Comparison of ENCODE assay signal across 9 cellular contexts in the genomic region with DNA sequence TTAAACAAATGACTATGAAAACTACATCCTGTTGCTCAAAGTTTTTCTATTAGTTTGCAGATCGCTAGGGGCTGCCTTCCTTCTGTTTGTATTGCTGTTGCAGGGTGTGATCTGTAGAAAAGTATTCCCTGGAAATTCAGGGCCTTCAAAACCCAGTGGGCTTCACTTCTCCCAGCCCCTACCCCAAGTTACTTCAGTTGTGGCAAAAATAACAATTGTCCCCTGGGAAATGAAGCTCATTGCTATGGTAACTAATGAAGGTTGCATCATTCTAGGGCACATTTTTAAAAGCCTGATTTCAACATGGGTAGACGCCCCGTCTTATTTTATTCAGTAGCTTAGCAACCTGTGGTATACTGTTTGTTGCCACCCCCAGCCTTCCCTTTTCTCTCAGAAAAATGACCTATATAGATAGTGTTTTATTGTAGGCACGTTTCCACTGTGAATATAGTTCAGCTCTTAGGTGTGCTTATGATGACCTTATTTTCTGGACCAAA.
DNase-seq lines count a peak whose midpoint lies in the region; ATAC-seq and TF ChIP-seq lines count a peak whose summit lies in the region.
"Had no signal": no experiment of that assay in that cellular context is flagged by ENCODE, and none has a peak within 500 bp of the region (broad histone marks: within the 10 kb centered on the region; RNA-seq: fewer than 3 reads in every experiment).

No MANE protein-coding gene starts in this region.

- TF ChIP-seq CTCF in dorsolateral prefrontal cortex (IDR thresholded peaks at IDR 0.05 in 54 of 56, conservative IDR thresholded peaks at IDR 0.05 in 2 of 56; ENCODE audit: low read depth in 1 of 56, partially characterized antibody in 56 of 56) (no peak), colonic mucosa (IDR thresholded peaks at IDR 0.05) (no peak)

- intact Hi-C loops in dorsolateral prefrontal cortex (cut with DNase I) (no loop called here), colonic mucosa (cut with DNase I) (no loop called here)

- H3K4me1 Mint-ChIP-seq in natural killer cell treated with Interleukin-12 subunit alpha and Interleukin-12 subunit beta and Interleukin-15 and Interleukin-18, amount 100 ng/mL, for 72 hours (ENCODE audit: low read depth in 2 of 2): peaks cover 38 to 42% of the 10 kb centered on the region in 2 donors

- ATAC-seq in GM19463 (IDR thresholded peaks at IDR 0.05; ENCODE audit: unreplicated experiment) (peak; percentile 53), HG02840 (IDR thresholded peaks at IDR 0.05; ENCODE audit: low FRiP score, unreplicated experiment) (no peak)
- peak; percentile 72 to 82 for ATAC-seq in natural killer cell treated with Interleukin-12 subunit alpha and Interleukin-12 subunit beta and Interleukin-15 and Interleukin-18, amount 100 ng/mL, for 72 hours

- peak overlapping the region in 2 of 59 donors; percentile 2 to 12 for H3K4me3 ChIP-seq in dorsolateral prefrontal cortex
- H3K4me3 ChIP-seq in colonic mucosa: no peak overlapping the region
- H3K4me3 ChIP-seq: cardiac muscle cell had no signal

- H3K9me3 ChIP-seq in colonic mucosa: no peaks in the 10 kb centered on the region

- no peaks in the 10 kb centered on the region for H3K4me1 ChIP-seq in colonic mucosa

- H3K27ac Mint-ChIP-seq in natural killer cell treated with Interleukin-12 subunit alpha and Interleukin-12 subunit beta and Interleukin-15 and Interleukin-18, amount 100 ng/mL, for 72 hours: peak overlapping the region; percentile 37 to 87

- peak overlapping the region in 51 of 59 donors; percentile 5 to 78 (median 59) for H3K27ac ChIP-seq in dorsolateral prefrontal cortex
- H3K27ac ChIP-seq in colonic mucosa: no peak overlapping the region
- H3K27ac ChIP-seq: cardiac muscle cell had no signal

- H3K9ac ChIP-seq in colonic mucosa (ENCODE audit: low read depth in 2 of 2, low read length in 2 of 2): no peak overlapping the region

- DNase-seq in A172 (ENCODE audit: low spot score): peak; percentile 24
- peak; percentile 74 for DNase-seq in RPMI7951 (ENCODE audit: low read depth)
- no peak for DNase-seq in dorsolateral prefrontal cortex
- no peak for DNase-seq in natural killer cell treated with Interleukin-12 subunit alpha and Interleukin-12 subunit beta and Interleukin-15 and Interleukin-18, amount 100 ng/mL, for 72 hours (ENCODE audit: low spot score)
- no peak for DNase-seq in NCI-H187 (lab: John Stamatoyannopoulos, UW)
- no peak for DNase-seq in colonic mucosa

- H3K27me3 Mint-ChIP-seq in natural killer cell treated with Interleukin-12 subunit alpha and Interleukin-12 subunit beta and Interleukin-15 and Interleukin-18, amount 100 ng/mL, for 72 hours: no peaks in the 10 kb centered on the region

- no peaks in the 10 kb centered on the region for H3K9me3 Mint-ChIP-seq in natural killer cell treated with Interleukin-12 subunit alpha and Interleukin-12 subunit beta and Interleukin-15 and Interleukin-18, amount 100 ng/mL, for 72 hours

- H3K4me3 Mint-ChIP-seq in natural killer cell treated with Interleukin-12 subunit alpha and Interleukin-12 subunit beta and Interleukin-15 and Interleukin-18, amount 100 ng/mL, for 72 hours: peak overlapping the region; percentile 37

- no peaks in the 10 kb centered on the region for H3K36me3 ChIP-seq in colonic mucosa
- H3K36me3 ChIP-seq: cardiac muscle cell had no signal

- no peaks in the 10 kb centered on the region for H3K27me3 ChIP-seq in dorsolateral prefrontal cortex
- H3K27me3 ChIP-seq in colonic mucosa: no peaks in the 10 kb centered on the region
- H3K27me3 ChIP-seq: cardiac muscle cell had no signal

- H3K36me3 Mint-ChIP-seq in natural killer cell treated with Interleukin-12 subunit alpha and Interleukin-12 subunit beta and Interleukin-15 and Interleukin-18, amount 100 ng/mL, for 72 hours: no peaks in the 10 kb centered on the region

Comparison
In these comparisons a context has a peak if more than half of its experiments do, and no peak if none do; other contexts are left out.
1. DNase-seq: peak in A172 (single experiment) and RPMI7951 (single experiment); none in dorsolateral prefrontal cortex (0 of 10), natural killer cell treated with Interleukin-12 subunit alpha and Interleukin-12 subunit beta and Interleukin-15 and Interleukin-18, amount 100 ng/mL, for 72 hours (single experiment), NCI-H187 (0 of 2) and colonic mucosa (single experiment).